13 cellular contexts compared by ENCODE assay signal in the genomic region with DNA sequence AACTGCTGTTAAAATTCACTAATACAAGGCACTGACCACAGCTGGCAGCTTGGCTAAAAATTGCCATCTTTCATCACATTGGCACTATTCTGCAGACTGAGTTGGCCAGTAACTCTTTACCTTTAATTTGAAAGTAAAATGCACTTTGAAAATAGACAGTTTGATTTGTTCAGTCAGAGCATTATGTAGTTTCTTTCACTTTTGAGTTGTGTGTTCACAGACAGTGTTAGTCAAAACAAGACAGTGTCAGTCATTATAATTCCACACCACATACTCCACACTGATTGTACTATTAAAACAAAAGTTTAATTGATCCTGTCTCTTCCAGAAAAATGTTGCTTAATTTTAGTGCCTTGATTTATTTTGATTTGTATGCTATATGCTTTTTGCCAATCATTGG.
A peak's percentile ranks its signal among the peaks of the same experiment; 100 is the strongest.
DNase-seq lines count a peak whose midpoint lies in the region; ATAC-seq, FAIRE-seq and TF ChIP-seq lines count a peak whose summit lies in the region.
"Had no signal": no experiment of that assay in that cellular context is flagged by ENCODE, and none has a peak within 500 bp of the region (broad histone marks: within the 10 kb centered on the region; RNA-seq: fewer than 3 reads in every experiment).

No MANE protein-coding gene starts in this region.

- peak; percentile 79 for ATAC-seq in GM19351 (IDR thresholded peaks at IDR 0.05; ENCODE audit: unreplicated experiment)
- ATAC-seq in HG03378 (IDR thresholded peaks at IDR 0.05; ENCODE audit: unreplicated experiment), result peak; percentile 57
- ATAC-seq in GM18505 (IDR thresholded peaks at IDR 0.05; ENCODE audit: unreplicated experiment), result no peak
- ATAC-seq: foreskin keratinocyte, right cardiac atrium had no signal

- H3K27ac ChIP-seq in cingulate gyrus (ENCODE audit: low read depth, low read length), result peak overlapping the region; percentile 48
- H3K27ac ChIP-seq: foreskin keratinocyte, suprapubic skin had no signal

- no peak for TF ChIP-seq POLR2A in GM12892 (IDR thresholded peaks at IDR 0.05; ENCODE audit: low read depth, low read length)
- no peak for TF ChIP-seq POLR2A in GM18505 (IDR thresholded peaks at IDR 0.05; ENCODE audit: borderline replicate concordance, extremely low read depth, insufficient read depth, insufficient read length)

- FAIRE-seq in GM12892 (lab: Jason Lieb, UNC), result peak; percentile 27

- no peak for DNase-seq in GM12892 (ENCODE audit: insufficient read length)
- no peak for DNase-seq in cerebellum (ENCODE audit: low spot score)
- DNase-seq in NCI-H1105 treated with DMSO at 0.1 percent for 48 hours (lab: John Stamatoyannopoulos, UW), result no peak
- DNase-seq in NK-92 treated with Interleukin-12 subunit alpha and Interleukin-12 subunit beta, amount 100 ng/mL, for 24 hours (lab: John Stamatoyannopoulos, UW), result no peak
- DNase-seq: foreskin keratinocyte, IMR-90, NCI-H774, right cardiac atrium had no signal
